Comparison of ENCODE assay signal across 30 cellular contexts in genomic region chr4:31768756-31769155, GRCh38.
"Had no signal": no experiment of that assay in that cellular context is flagged by ENCODE, and none has a peak within 500 bp of the region (broad histone marks: within the 10 kb centered on the region; RNA-seq: fewer than 3 reads in every experiment).

No MANE protein-coding gene starts in this region.

- ATAC-seq: foreskin keratinocyte; left lobe of liver; mucosa of descending colon; natural killer cell treated with Interleukin-12 subunit alpha and Interleukin-12 subunit beta and Interleukin-15 and Interleukin-18, amount 100 ng/mL, for 72 hours; pancreas; right cardiac atrium; stimulated activated memory B cell treated with anti-CD40 and anti-IgM and Interleukin-4, amounts not matched to agents 10 μg/mL and 1 μg/mL and 100 μg/mL, for 72 hours; stimulated activated naive CD8-positive, alpha-beta T cell treated with anti-CD3 and anti-CD28 coated beads, Interleukin-15, Interleukin-2, amounts not matched to agents 100 U/mL and 50 U/mL, for 24 hours had no signal

- H3K36me3 ChIP-seq: colonic mucosa, esophagus muscularis mucosa, neutrophil, pancreas, prostate gland, sigmoid colon, spleen, tibial artery had no signal

- H3K27ac ChIP-seq: colonic mucosa, esophagus muscularis mucosa, foreskin keratinocyte, neutrophil, pancreas, prostate gland, sigmoid colon, skin epidermis, spleen, testis, tibial artery had no signal

- H3K9me3 ChIP-seq: colonic mucosa, esophagus muscularis mucosa, mucosa of descending colon, neutrophil, pancreas, prostate gland, sigmoid colon, testis, tibial artery had no signal

- H3K27ac Mint-ChIP-seq: dendritic cell treated with granulocyte-macrophage colony-stimulating factor and Interleukin-4, amounts not matched to agents 40 ng/mL and 50 ng/mL, for 4 days; endodermal cell; immature natural killer cell; mesothelial cell of epicardium; naive B cell; natural killer cell treated with Interleukin-12 subunit alpha and Interleukin-12 subunit beta and Interleukin-15 and Interleukin-18, amount 100 ng/mL, for 72 hours; stimulated activated memory B cell treated with anti-CD40 and anti-IgM and Interleukin-4, amounts not matched to agents 10 μg/mL and 1 μg/mL and 100 μg/mL, for 72 hours; type B pancreatic cell had no signal

- H3K36me3 Mint-ChIP-seq: mesothelial cell of epicardium; naive B cell; natural killer cell treated with Interleukin-12 subunit alpha and Interleukin-12 subunit beta and Interleukin-15 and Interleukin-18, amount 100 ng/mL, for 72 hours; stimulated activated memory B cell treated with anti-CD40 and anti-IgM and Interleukin-4, amounts not matched to agents 10 μg/mL and 1 μg/mL and 100 μg/mL, for 72 hours; type B pancreatic cell had no signal

- H3K4me1 Mint-ChIP-seq: immature natural killer cell; naive B cell; neural crest cell; stimulated activated memory B cell treated with anti-CD40 and anti-IgM and Interleukin-4, amounts not matched to agents 10 μg/mL and 1 μg/mL and 100 μg/mL, for 72 hours had no signal

- H3K4me1 ChIP-seq: colonic mucosa, esophagus muscularis mucosa, foreskin keratinocyte, pancreas, prostate gland, sigmoid colon, spleen, testis, tibial artery had no signal

- H3K9me3 Mint-ChIP-seq: dendritic cell treated with granulocyte-macrophage colony-stimulating factor and Interleukin-4, amounts not matched to agents 40 ng/mL and 50 ng/mL, for 4 days; endodermal cell had no signal

- H3K4me3 Mint-ChIP-seq: dendritic cell treated with granulocyte-macrophage colony-stimulating factor and Interleukin-4, amounts not matched to agents 40 ng/mL and 50 ng/mL, for 4 days; endodermal cell; immature natural killer cell; mesothelial cell of epicardium; naive B cell; natural killer cell treated with Interleukin-12 subunit alpha and Interleukin-12 subunit beta and Interleukin-15 and Interleukin-18, amount 100 ng/mL, for 72 hours; neural crest cell; stimulated activated memory B cell treated with anti-CD40 and anti-IgM and Interleukin-4, amounts not matched to agents 10 μg/mL and 1 μg/mL and 100 μg/mL, for 72 hours; type B pancreatic cell had no signal

- DNase-seq: colonic mucosa; effector CD8-positive, alpha-beta T cell; endodermal cell; foreskin keratinocyte; hypothalamus; immature natural killer cell; mesenchymal stem cell; mucosa of descending colon; naive B cell; pancreas; right cardiac atrium; sigmoid colon; spleen; stimulated activated CD4-positive, alpha-beta T cell treated with anti-CD3 and anti-CD28 coated beads, Interleukin-4, amount 100 ng/mL, for 4 hours; stimulated activated naive CD8-positive, alpha-beta T cell treated with anti-CD3 and anti-CD28 coated beads, Interleukin-15, Interleukin-2, amounts not matched to agents 100 U/mL and 50 U/mL, for 24 hours; substantia nigra; testis; tibial artery had no signal

- H3K4me3 ChIP-seq: colonic mucosa, esophagus muscularis mucosa, lung, mucosa of descending colon, pancreas, prostate gland, sigmoid colon, skin epidermis, spleen, testis, tibial artery had no signal

- H3K27me3 ChIP-seq: colonic mucosa, esophagus muscularis mucosa, foreskin keratinocyte, neutrophil, pancreas, sigmoid colon, spleen, testis, tibial artery had no signal

- H3K27me3 Mint-ChIP-seq: dendritic cell treated with granulocyte-macrophage colony-stimulating factor and Interleukin-4, amounts not matched to agents 40 ng/mL and 50 ng/mL, for 4 days; naive B cell; natural killer cell treated with Interleukin-12 subunit alpha and Interleukin-12 subunit beta and Interleukin-15 and Interleukin-18, amount 100 ng/mL, for 72 hours; stimulated activated memory B cell treated with anti-CD40 and anti-IgM and Interleukin-4, amounts not matched to agents 10 μg/mL and 1 μg/mL and 100 μg/mL, for 72 hours; type B pancreatic cell had no signal
